ENCODE assay signal across 20 cellular contexts in the genomic region with DNA sequence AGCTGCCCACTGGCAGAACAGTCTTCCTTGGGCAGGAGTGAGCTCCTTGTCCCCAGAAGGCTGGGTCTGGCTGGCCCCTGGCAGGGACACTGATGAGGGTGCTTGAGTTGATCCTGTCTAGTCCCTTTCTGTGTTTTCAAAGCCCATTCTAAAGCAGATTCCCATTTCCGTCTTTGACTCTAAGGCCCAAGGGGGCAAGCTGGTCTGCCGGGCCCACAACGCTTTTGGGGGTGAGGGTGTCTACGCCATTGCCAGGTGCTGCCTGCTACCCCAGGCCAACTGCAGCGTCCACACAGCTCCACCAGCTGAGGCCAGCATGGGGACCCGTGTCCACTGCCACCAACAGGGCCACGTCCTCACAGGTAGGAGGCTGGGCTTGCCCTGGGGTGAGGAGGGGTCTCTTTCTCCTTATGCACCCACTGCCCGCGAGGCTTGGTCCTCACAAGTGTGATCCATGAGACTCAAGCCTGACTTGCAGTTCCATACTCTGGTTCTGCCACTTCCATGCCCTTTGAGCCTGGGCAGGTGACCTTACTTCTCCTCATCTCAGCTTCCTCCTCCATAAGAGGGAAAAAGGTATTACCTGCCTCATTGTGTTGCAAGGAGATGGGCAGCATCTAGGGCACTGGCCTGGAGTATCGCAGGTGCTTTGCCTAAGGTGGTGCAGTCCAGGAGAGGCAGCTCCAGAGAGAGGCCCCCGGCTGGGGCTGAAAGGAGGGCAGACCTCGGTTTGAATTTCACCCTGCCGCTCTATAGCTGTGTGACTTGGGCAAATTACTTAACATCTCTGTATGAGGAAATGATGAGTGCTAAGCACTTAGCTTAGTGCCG. TPM values are rescaled to one million over a fixed set of nuclear protein-coding genes. Genes with fewer than 3 reads are reported as not detected.
A peak's percentile ranks its signal among the peaks of the same experiment; 100 is the strongest.
DNase-seq lines count a peak whose midpoint lies in the region; ATAC-seq and TF ChIP-seq lines count a peak whose summit lies in the region.
"Had no signal": no experiment of that assay in that cellular context is flagged by ENCODE, and none has a peak within 500 bp of the region (broad histone marks: within the 10 kb centered on the region; RNA-seq: fewer than 3 reads in every experiment).

No MANE protein-coding gene starts in this region.

- intact Hi-C loops in posterior vena cava (cut with DNase I) = no loop called here
- intact Hi-C loops in activated CD8-positive, alpha-beta T cell treated with anti-CD3 and anti-CD28 coated beads for 36 hours (cut with micrococcal nuclease) = no loop called here

- H3K27ac Mint-ChIP-seq in activated CD8-positive, alpha-beta T cell treated with anti-CD3 and anti-CD28 coated beads for 36 hours = no peak overlapping the region
- H3K27ac Mint-ChIP-seq: CD8-positive, alpha-beta T cell had no signal

- no peak overlapping the region for H3K4me3 ChIP-seq in RWPE2 (ENCODE audit: severe bottlenecking)

- H3K4me1 Mint-ChIP-seq in activated CD8-positive, alpha-beta T cell treated with anti-CD3 and anti-CD28 coated beads for 36 hours (ENCODE audit: low read depth) = peaks cover 5% of the 10 kb centered on the region

- H3K36me3 ChIP-seq in RWPE2 (ENCODE audit: low read depth) = peaks cover 94% of the 10 kb centered on the region

- ATAC-seq in RWPE2 (ENCODE audit: low read depth) (no peak), GM19324 (IDR thresholded peaks at IDR 0.05; ENCODE audit: low FRiP score, unreplicated experiment) (no peak)
- ATAC-seq in activated CD8-positive, alpha-beta T cell treated with anti-CD3 and anti-CD28 coated beads for 36 hours = no peak
- ATAC-seq: CD8-positive, alpha-beta T cell had no signal

- DNase-seq in activated CD8-positive, alpha-beta memory T cell treated with anti-CD3 and anti-CD28 coated beads for 24 hours = peak; percentile 55
- no peak for DNase-seq in activated CD8-positive, alpha-beta memory T cell treated with anti-CD3 and anti-CD28 coated beads, Interleukin-2, amount 50 U/mL, for 4 hours
- DNase-seq in RWPE2 (ENCODE audit: low spot score) (no peak), islet precursor cell (peak; percentile 45), posterior vena cava (ENCODE audit: low spot score) (peak; percentile 67)
- DNase-seq in activated CD8-positive, alpha-beta T cell treated with anti-CD3 and anti-CD28 coated beads for 36 hours = no peak
- DNase-seq in activated CD4-positive, alpha-beta T cell treated with anti-CD3 and anti-CD28 coated beads, Interleukin-2, amount 50 U/mL, for 4 hours = no peak
- DNase-seq: AML-193; C1 segment of cervical spinal cord; CD8-positive, alpha-beta T cell; Kasumi-1; NCI-H2081 treated with DMSO at 0.1 percent for 48 hours; NCI-H446 treated with DMSO at 0.1 percent for 48 hours; NCI-H526 treated with DMSO at 0.1 percent for 48 hours; OCI-M1; SHP77 had no signal

- no peaks in the 10 kb centered on the region for H3K27me3 Mint-ChIP-seq in activated CD8-positive, alpha-beta T cell treated with anti-CD3 and anti-CD28 coated beads for 36 hours

- no peak for TF ChIP-seq CTCF in RWPE2 (IDR thresholded peaks at IDR 0.05; ENCODE audit: poor library complexity, severe bottlenecking)
- TF ChIP-seq CTCF in activated CD8-positive, alpha-beta T cell treated with anti-CD3 and anti-CD28 coated beads for 36 hours (IDR thresholded peaks at IDR 0.05) = no peak

- no peaks in the 10 kb centered on the region for H3K9me3 Mint-ChIP-seq in activated CD8-positive, alpha-beta T cell treated with anti-CD3 and anti-CD28 coated beads for 36 hours
- H3K9me3 Mint-ChIP-seq: CD8-positive, alpha-beta T cell had no signal

- no peaks in the 10 kb centered on the region for H3K9me3 ChIP-seq in RWPE2 (ENCODE audit: severe bottlenecking)

- no peaks in the 10 kb centered on the region for H3K36me3 Mint-ChIP-seq in activated CD8-positive, alpha-beta T cell treated with anti-CD3 and anti-CD28 coated beads for 36 hours (ENCODE audit: low read depth)
- H3K36me3 Mint-ChIP-seq: CD8-positive, alpha-beta T cell had no signal

- peak overlapping the region; percentile 17 for H3K27ac ChIP-seq in RWPE2 (ENCODE audit: poor library complexity, severe bottlenecking)
- H3K27ac ChIP-seq: 22Rv1 had no signal

- POLR2A ChIA-PET in activated CD8-positive, alpha-beta T cell treated with anti-CD3 and anti-CD28 coated beads for 36 hours (lab: Charles Lee) = interaction anchor here (1.1 kb wide), 1 partner anchor 9 kb away, joined by 3 read pairs; no protein-coding TSS in a partner anchor

- H3K27me3 ChIP-seq in RWPE2 (ENCODE audit: insufficient read depth, poor library complexity, severe bottlenecking) = no peaks in the 10 kb centered on the region

- CTCF ChIA-PET in activated CD8-positive, alpha-beta T cell treated with anti-CD3 and anti-CD28 coated beads for 36 hours (lab: Charles Lee) = interaction anchor here (1.0 to 2.0 kb wide), 2 partner anchors 12 to 37 kb away, joined by 3 to 7 read pairs; no protein-coding TSS in a partner anchor

- H3K4me1 ChIP-seq in RWPE2 (ENCODE audit: insufficient read depth, poor library complexity, severe bottlenecking) = peaks cover 12% of the 10 kb centered on the region

- H3K4me3 Mint-ChIP-seq in activated CD8-positive, alpha-beta T cell treated with anti-CD3 and anti-CD28 coated beads for 36 hours = no peak overlapping the region
- H3K4me3 Mint-ChIP-seq: CD8-positive, alpha-beta T cell had no signal

RNA-seq across cellular contexts. Expression of a gene that starts 20.2 kb away (rescaled TPM):
- under 1 TPM in 1 of 2 donors, not detected in 1; 0.32 TPM for total RNA-seq in posterior vena cava
- not detected for total RNA-seq in activated CD8-positive, alpha-beta T cell treated with anti-CD3 and anti-CD28 coated beads for 36 hours
- total RNA-seq: CD8-positive, alpha-beta T cell; G401; MCF 10A had no signal

Comparison
In these comparisons a context has a peak if more than half of its experiments do, and no peak if none do; other contexts are left out.
1. DNase-seq: peak in activated CD8-positive, alpha-beta memory T cell treated with anti-CD3 and anti-CD28 coated beads for 24 hours (single experiment), islet precursor cell (single experiment) and posterior vena cava (single experiment); none in activated CD8-positive, alpha-beta memory T cell treated with anti-CD3 and anti-CD28 coated beads, Interleukin-2, amount 50 U/mL, for 4 hours (single experiment), RWPE2 (single experiment), activated CD8-positive, alpha-beta T cell treated with anti-CD3 and anti-CD28 coated beads for 36 hours (single experiment) and activated CD4-positive, alpha-beta T cell treated with anti-CD3 and anti-CD28 coated beads, Interleukin-2, amount 50 U/mL, for 4 hours (0 of 2).